Comparison of ENCODE assay signal across 1 cellular context in the genomic region with DNA sequence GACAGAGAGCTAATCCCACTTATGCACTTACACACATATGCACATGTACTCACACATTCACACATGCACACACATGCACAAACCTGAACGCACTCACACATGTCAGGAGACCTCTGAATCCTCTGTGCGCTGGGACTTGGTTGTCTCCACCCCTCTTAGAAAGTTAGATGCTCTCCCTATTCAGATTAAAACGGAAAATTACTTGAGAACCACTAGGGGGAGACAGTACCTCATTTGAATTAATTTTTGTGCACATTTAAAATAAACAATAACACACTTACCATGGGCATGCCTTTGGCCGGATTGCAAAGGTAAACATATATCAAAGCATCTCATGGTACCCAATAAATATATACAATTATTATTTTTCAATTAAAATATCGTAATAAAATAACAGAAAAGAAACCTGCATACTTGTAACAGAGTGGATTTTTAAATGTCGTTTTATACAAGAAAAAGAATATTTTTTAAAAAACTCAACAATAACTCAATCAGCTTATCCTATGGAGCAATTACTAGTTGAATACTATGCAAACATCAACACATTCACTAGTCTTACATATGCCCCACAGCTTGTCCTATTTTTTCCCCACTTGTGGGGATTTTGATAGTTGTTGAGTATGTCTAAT.
TF ChIP-seq lines count a peak whose summit lies in the region.

No MANE protein-coding gene starts in this region.

TF ChIP-seq in SK-N-SH, 30 proteins besides CTCF, POLR2A, EP300 and RAD21 (continued from another document):
- TF ChIP-seq, protein P1, sequence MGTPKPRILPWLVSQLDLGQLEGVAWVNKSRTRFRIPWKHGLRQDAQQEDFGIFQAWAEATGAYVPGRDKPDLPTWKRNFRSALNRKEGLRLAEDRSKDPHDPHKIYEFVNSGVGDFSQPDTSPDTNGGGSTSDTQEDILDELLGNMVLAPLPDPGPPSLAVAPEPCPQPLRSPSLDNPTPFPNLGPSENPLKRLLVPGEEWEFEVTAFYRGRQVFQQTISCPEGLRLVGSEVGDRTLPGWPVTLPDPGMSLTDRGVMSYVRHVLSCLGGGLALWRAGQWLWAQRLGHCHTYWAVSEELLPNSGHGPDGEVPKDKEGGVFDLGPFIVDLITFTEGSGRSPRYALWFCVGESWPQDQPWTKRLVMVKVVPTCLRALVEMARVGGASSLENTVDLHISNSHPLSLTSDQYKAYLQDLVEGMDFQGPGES (IDR thresholded peaks at IDR 0.05; ENCODE audit: low read depth, low read length), result no peak
- no peak for TF ChIP-seq FOXM1 (IDR thresholded peaks at IDR 0.05; ENCODE audit: low read depth)
